10 cellular contexts compared by ENCODE assay signal in genomic region chr9:27107241-27107640, GRCh38. TPM values are rescaled to one million over a fixed set of nuclear protein-coding genes. Genes with fewer than 3 reads are reported as not detected.
"Had no signal": no experiment of that assay in that cellular context is flagged by ENCODE, and none has a peak within 500 bp of the region (broad histone marks: within the 10 kb centered on the region; RNA-seq: fewer than 3 reads in every experiment).

No MANE protein-coding gene starts in this region.

- H3K4me1 ChIP-seq: HAP-1 had no signal

- H3K9ac ChIP-seq: GM23248 had no signal

- H3K27ac ChIP-seq: GM23248, HL-60 had no signal

- H3K27ac Mint-ChIP-seq: HFFc6 had no signal

- DNase-seq: GM23248, GOT3, H7, HFFc6, KG1 had no signal

- H3K4me3 ChIP-seq: GM23248, HAP-1, K562 had no signal

- H2AFZ ChIP-seq: GM23248 had no signal

- ATAC-seq: HCT116, HepG2, K562 had no signal

- H3K36me3 ChIP-seq: HAP-1 had no signal

- H3K4me3 Mint-ChIP-seq: HFFc6 had no signal

- H3K9me3 ChIP-seq: HAP-1 had no signal

RNA-seq across cellular contexts. Expression of gene TEK, which starts 1.8 kb away (rescaled TPM):
- total RNA-seq: HepG2 had no signal
- polyA plus RNA-seq: HepG2 had no signal
